In genomic region chr3:14152963-14153355, GRCh38 we compare ENCODE assay signal across 1 cellular context.
TF ChIP-seq lines count a peak whose summit lies in the region.

No MANE protein-coding gene starts in this region.

TF ChIP-seq in HepG2, 621 proteins besides CTCF, POLR2A, EP300 and RAD21:
- TF ChIP-seq KAT7 (CRISPR knock-in tag; IDR thresholded peaks at IDR 0.05; ENCODE audit: borderline replicate concordance) (no peak), CBX5 (CRISPR knock-in tag; IDR thresholded peaks at IDR 0.05; ENCODE audit: borderline replicate concordance) (no peak), NFIB (CRISPR knock-in tag; IDR thresholded peaks at IDR 0.05; ENCODE audit: borderline replicate concordance) (no peak)
